11 cellular contexts compared by ENCODE assay signal in genomic region chr5:72871358-72872024, GRCh38. TPM values are rescaled to one million over a fixed set of nuclear protein-coding genes. Genes with fewer than 3 reads are reported as not detected.
DNase-seq lines count a peak whose midpoint lies in the region; ATAC-seq, FAIRE-seq and TF ChIP-seq lines count a peak whose summit lies in the region.
"Had no signal": no experiment of that assay in that cellular context is flagged by ENCODE, and none has a peak within 500 bp of the region (broad histone marks: within the 10 kb centered on the region; RNA-seq: fewer than 3 reads in every experiment).

No MANE protein-coding gene starts in this region.

- no peaks in the 10 kb centered on the region for H3K4me1 ChIP-seq in right atrium auricular region
- H3K4me1 ChIP-seq: SJCRH30 had no signal

- no peak for TF ChIP-seq CTCF in right atrium auricular region (IDR thresholded peaks at IDR 0.05)

- no peaks in the 10 kb centered on the region for H3K27me3 Mint-ChIP-seq in activated naive CD8-positive, alpha-beta T cell treated with anti-CD3 and anti-CD28 coated beads, Interleukin-2, amount 50 U/mL, for 24 hours

- H3K4me3 Mint-ChIP-seq in activated naive CD8-positive, alpha-beta T cell treated with anti-CD3 and anti-CD28 coated beads, Interleukin-2, amount 50 U/mL, for 24 hours, result no peak overlapping the region

- DNase-seq in left ventricle myocardium superior (no peak), right atrium auricular region (ENCODE audit: low spot score) (no peak), 8988T (no peak), DMS53 treated with DMSO at 0.1 percent for 48 hours (lab: John Stamatoyannopoulos, UW; ENCODE audit: unreplicated experiment) (no peak), NCI-H748 (lab: John Stamatoyannopoulos, UW; ENCODE audit: unreplicated experiment) (no peak), NCI-H2081 treated with DMSO at 0.1 percent for 48 hours (lab: John Stamatoyannopoulos, UW) (no peak)
- DNase-seq in activated naive CD8-positive, alpha-beta T cell treated with anti-CD3 and anti-CD28 coated beads, Interleukin-2, amount 50 U/mL, for 24 hours, result no peak
- DNase-seq: activated CD4-positive, CD25-positive, alpha-beta regulatory T cell treated with anti-CD3 and anti-CD28 coated beads, Interleukin-2, amount 50 U/mL, for 72 hours; NCI-H510A; SJCRH30 had no signal

- no peaks in the 10 kb centered on the region for H3K9me3 ChIP-seq in right atrium auricular region
- H3K9me3 ChIP-seq: SJCRH30 had no signal

- peak overlapping the region; percentile 71 for H3K27ac Mint-ChIP-seq in activated naive CD8-positive, alpha-beta T cell treated with anti-CD3 and anti-CD28 coated beads, Interleukin-2, amount 50 U/mL, for 24 hours

- no peak overlapping the region for H3K4me3 ChIP-seq in right atrium auricular region
- H3K4me3 ChIP-seq: SJCRH30 had no signal

- no peaks in the 10 kb centered on the region for H3K9me3 Mint-ChIP-seq in activated naive CD8-positive, alpha-beta T cell treated with anti-CD3 and anti-CD28 coated beads, Interleukin-2, amount 50 U/mL, for 24 hours

- H3K4me1 Mint-ChIP-seq in activated naive CD8-positive, alpha-beta T cell treated with anti-CD3 and anti-CD28 coated beads, Interleukin-2, amount 50 U/mL, for 24 hours, result peaks cover 22% of the 10 kb centered on the region

- ATAC-seq in left ventricle myocardium superior, result peak; percentile 55
- ATAC-seq in activated naive CD8-positive, alpha-beta T cell treated with anti-CD3 and anti-CD28 coated beads, Interleukin-2, amount 50 U/mL, for 24 hours, result peak; percentile 93

- peaks cover 55% of the 10 kb centered on the region for H3K36me3 Mint-ChIP-seq in activated naive CD8-positive, alpha-beta T cell treated with anti-CD3 and anti-CD28 coated beads, Interleukin-2, amount 50 U/mL, for 24 hours (ENCODE audit: low read depth)

- intact Hi-C loops in left ventricle myocardium superior (cut with micrococcal nuclease), result no loop called here

- peak; percentile 53 for FAIRE-seq in islet of Langerhans (lab: Jason Lieb, UNC)

- H3K27ac ChIP-seq in right atrium auricular region, result no peak overlapping the region
- H3K27ac ChIP-seq: SJCRH30 had no signal

- H3K27me3 ChIP-seq in right atrium auricular region, result no peaks in the 10 kb centered on the region
- H3K27me3 ChIP-seq: SJCRH30 had no signal

- peaks cover 52% of the 10 kb centered on the region for H3K36me3 ChIP-seq in right atrium auricular region

RNA-seq across cellular contexts. Expression of gene TNPO1, which starts 55.0 kb away (rescaled TPM):
- total RNA-seq in left ventricle myocardium superior, result 67.7 TPM
- 10 to 100 TPM; 62.4 to 82.2 TPM for total RNA-seq in right atrium auricular region
